Comparison of ENCODE assay signal across 27 cellular contexts in the genomic region with DNA sequence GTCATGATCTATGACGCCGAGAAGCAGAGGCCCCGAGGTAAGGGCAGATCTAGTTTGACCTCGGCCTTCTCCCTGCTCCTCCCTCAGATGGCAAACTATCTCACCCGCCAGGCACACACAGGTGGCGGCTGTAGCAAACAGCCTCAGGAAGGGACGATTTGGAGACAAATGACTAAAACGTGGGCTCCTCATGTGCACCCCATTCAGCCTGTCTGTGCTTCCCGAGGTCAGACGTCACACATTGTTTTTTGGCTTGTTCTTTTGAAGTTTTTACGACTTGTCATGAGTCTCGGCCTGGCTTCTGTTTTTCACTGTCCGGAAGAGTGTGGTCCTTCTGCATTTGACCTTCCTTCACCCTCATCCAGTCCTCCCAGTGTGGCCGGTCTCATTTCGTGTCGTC. TPM values are rescaled to one million over a fixed set of nuclear protein-coding genes. Genes with fewer than 3 reads are reported as not detected.
DNase-seq lines count a peak whose midpoint lies in the region; ATAC-seq, FAIRE-seq and TF ChIP-seq lines count a peak whose summit lies in the region.
"Had no signal": no experiment of that assay in that cellular context is flagged by ENCODE, and none has a peak within 500 bp of the region (broad histone marks: within the 10 kb centered on the region; RNA-seq: fewer than 3 reads in every experiment).

No MANE protein-coding gene starts in this region.

- peak overlapping the region in 1 of 2 experiments; percentile 22; a peak in 1 of 4 replicates for H3K9ac ChIP-seq in K562 (ENCODE audit: insufficient read depth in 1 of 2, low read depth in 2 of 2, low read length in 2 of 2)
- H3K9ac ChIP-seq: GM23248, parathyroid adenoma had no signal

- intact Hi-C loops in CD4-positive, alpha-beta T cell (cut with DNase I, micrococcal nuclease): no loop called here
- intact Hi-C loops in K562 (cut with micrococcal nuclease) (no loop called here), natural killer cell (cut with micrococcal nuclease) (no loop called here)

- in situ Hi-C loops in K562 (cut with MboI): no loop called here

- no peak for TF ChIP-seq CTCF in CD4-positive, alpha-beta T cell (IDR thresholded peaks at IDR 0.05)
- TF ChIP-seq CTCF in K562 (IDR thresholded peaks at IDR 0.05 in 2 of 3, conservative IDR thresholded peaks at IDR 0.05 in 1 of 3; ENCODE audit: insufficient read depth in 2 of 3, low read depth in 1 of 3, low read length in 3 of 3): no peak
- TF ChIP-seq CTCF in nephron (IDR thresholded peaks at IDR 0.05; ENCODE audit: unreplicated experiment in 3 of 3): no peak
- no peak for TF ChIP-seq CTCF in natural killer cell (IDR thresholded peaks at IDR 0.05)

- ATAC-seq in CD4-positive, alpha-beta T cell (ENCODE audit: poor library complexity): no peak
- no peak for ATAC-seq in K562
- no peak for ATAC-seq in natural killer cell
- ATAC-seq: activated T-cell treated with anti-CD3 and anti-CD28 coated beads, Interleukin-2, amount 50 U/mL, for 4 hours; heart right ventricle; left cardiac atrium had no signal

- no peak overlapping the region for H3K4me2 ChIP-seq in K562 (ENCODE audit: insufficient read depth, low read length)

- no peaks in the 10 kb centered on the region for H3K9me3 ChIP-seq in CD4-positive, alpha-beta T cell (ENCODE audit: control insufficient read depth, low read length)
- H3K9me3 ChIP-seq in K562 (replicated peaks; ENCODE audit: control insufficient read depth, insufficient read depth, low read depth, low read length): no peaks in the 10 kb centered on the region
- H3K9me3 ChIP-seq: heart right ventricle had no signal

- H3K4me1 Mint-ChIP-seq in CD4-positive, alpha-beta T cell (ENCODE audit: low read depth): peaks cover 8% of the 10 kb centered on the region
- H3K4me1 Mint-ChIP-seq in nephron (peaks cover 62% of the 10 kb centered on the region), natural killer cell (peaks cover 12 to 15% of the 10 kb centered on the region in 2 donors)

- CTCF ChIA-PET in CD4-positive, alpha-beta T cell (lab: Charles Lee): no interaction called here
- CTCF ChIA-PET in K562 (lab: Yijun Ruan, JAX; ENCODE audit: low intra/inter-chr PET ratio): no interaction called here

- peaks cover 78% of the 10 kb centered on the region for H3K36me3 Mint-ChIP-seq in CD4-positive, alpha-beta T cell (ENCODE audit: low read depth)
- H3K36me3 Mint-ChIP-seq in nephron (ENCODE audit: low read depth): peaks cover 54% of the 10 kb centered on the region
- H3K36me3 Mint-ChIP-seq in natural killer cell: peaks cover 5% of the 10 kb centered on the region

- no peak overlapping the region for H3K4me3 ChIP-seq in K562
- H3K4me3 ChIP-seq: GM23248, heart right ventricle had no signal

- peaks cover 76% of the 10 kb centered on the region for H3K79me2 ChIP-seq in K562 (ENCODE audit: control insufficient read depth, insufficient read depth, low read length)

- no peaks in the 10 kb centered on the region for H3K9me3 Mint-ChIP-seq in CD4-positive, alpha-beta T cell
- H3K9me3 Mint-ChIP-seq in nephron: no peaks in the 10 kb centered on the region
- no peaks in the 10 kb centered on the region for H3K9me3 Mint-ChIP-seq in natural killer cell
- H3K9me3 Mint-ChIP-seq: activated T-cell treated with anti-CD3 and anti-CD28 coated beads, Interleukin-2, amount 50 U/mL, for 4 hours; natural killer cell treated with Interleukin-12 subunit alpha and Interleukin-12 subunit beta and Interleukin-15 and Interleukin-18, amount 100 ng/mL, for 72 hours had no signal

- H3K27me3 Mint-ChIP-seq in CD4-positive, alpha-beta T cell: no peaks in the 10 kb centered on the region
- H3K27me3 Mint-ChIP-seq in nephron (ENCODE audit: low read depth) (no peaks in the 10 kb centered on the region), natural killer cell (ENCODE audit: low read depth in 2 of 2) (no peaks in the 10 kb centered on the region)
- H3K27me3 Mint-ChIP-seq: natural killer cell treated with Interleukin-12 subunit alpha and Interleukin-12 subunit beta and Interleukin-15 and Interleukin-18, amount 100 ng/mL, for 72 hours had no signal

- peaks cover 0 to 48% of the 10 kb centered on the region in 2 experiments; a peak in 2 of 5 replicates for H3K4me1 ChIP-seq in K562 (replicated peaks in 1 of 2; ENCODE audit: control insufficient read depth in 2 of 2, insufficient read depth in 2 of 2, low read length in 2 of 2)
- H3K4me1 ChIP-seq: parathyroid adenoma had no signal

- no TSS peak for BruUV-seq in K562 (replicated peaks; lab: Mats Ljungman, UMichigan)

- TF ChIP-seq EP300 in K562 (IDR thresholded peaks at IDR 0.05; ENCODE audit: low read length): no peak

- H3K9me1 ChIP-seq in K562 (ENCODE audit: control insufficient read depth, insufficient read depth, low read length): peaks cover 6% of the 10 kb centered on the region

- no peak overlapping the region for H3K27ac ChIP-seq in CD4-positive, alpha-beta T cell (ENCODE audit: low read depth, low read length)
- H3K27ac ChIP-seq in K562 (ENCODE audit: extremely low read depth, low read depth, low read length): no peak overlapping the region
- H3K27ac ChIP-seq: C4-2B, GM23248, heart right ventricle, parathyroid adenoma had no signal

- H3K4me3 Mint-ChIP-seq in CD4-positive, alpha-beta T cell: no peak overlapping the region
- H3K4me3 Mint-ChIP-seq in nephron (peak overlapping the region in 1 of 3 experiments; percentile 42), natural killer cell (no peak overlapping the region)
- H3K4me3 Mint-ChIP-seq: activated T-cell treated with anti-CD3 and anti-CD28 coated beads, Interleukin-2, amount 50 U/mL, for 4 hours; natural killer cell treated with Interleukin-12 subunit alpha and Interleukin-12 subunit beta and Interleukin-15 and Interleukin-18, amount 100 ng/mL, for 72 hours had no signal

- FAIRE-seq in K562 (lab: Jason Lieb, UNC): no peak
- FAIRE-seq: bronchial epithelial cell, D721Med, endothelial cell of umbilical vein, TTC549, urothelium cell line had no signal

- no peak for TF ChIP-seq POLR2A in K562 (conservative IDR thresholded peaks at IDR 0.05)

- POLR2A ChIA-PET in CD4-positive, alpha-beta T cell (lab: Charles Lee): no interaction called here
- POLR2A ChIA-PET in K562 (lab: Yijun Ruan, JAX): interaction anchor here (0.7 to 2.4 kb wide), 4 partner anchors 9 to 113 kb away, joined by 3 to 6 read pairs (median 4); no protein-coding TSS in a partner anchor

- no peak for TF ChIP-seq RAD21 in K562 (CRISPR knock-in tag; conservative IDR thresholded peaks at IDR 0.05 in 1 of 2, IDR thresholded peaks at IDR 0.05 in 1 of 2)

- peak overlapping the region; percentile 27 for H3K27ac Mint-ChIP-seq in CD4-positive, alpha-beta T cell
- H3K27ac Mint-ChIP-seq in nephron: peak overlapping the region in 2 of 3 experiments; percentile 60 to 80
- H3K27ac Mint-ChIP-seq in natural killer cell: no peak overlapping the region

- DNase-seq in CD4-positive, alpha-beta T cell: no peak
- no peak for DNase-seq in K562 (ENCODE audit: extremely low read depth in 1 of 4, low spot score in 3 of 4)
- DNase-seq in natural killer cell: no peak
- no peak for DNase-seq in GM19238 (ENCODE audit: insufficient read length, low spot score)
- no peak for DNase-seq in activated effector memory CD4-positive, alpha-beta T cell treated with Interleukin-2 at 50 U/mL for 16 hours
- DNase-seq: activated CD4-positive, alpha-beta T cell treated with anti-CD3 and anti-CD28 coated beads for 1 hour; activated naive CD4-positive, alpha-beta T cell treated with Interleukin-2 at 50 U/mL for 16 hours; activated T-cell treated with anti-CD3 and anti-CD28 coated beads, Interleukin-2, amount 50 U/mL, for 4 hours; amniotic stem cell; cortex of kidney; GM23248; heart right ventricle; left cardiac atrium; NCI-H1092; NCI-H2029; NCI-H226; NCI-H82; SHP77 treated with DMSO at 0.1 percent for 48 hours had no signal

- no peak overlapping the region for H2AFZ ChIP-seq in K562 (ENCODE audit: low read depth, low read length)
- H2AFZ ChIP-seq: GM23248, parathyroid adenoma had no signal

- H3K27me3 ChIP-seq in CD4-positive, alpha-beta T cell (ENCODE audit: control insufficient read depth, insufficient read depth, low read length): no peaks in the 10 kb centered on the region
- no peaks in the 10 kb centered on the region for H3K27me3 ChIP-seq in K562 (ENCODE audit: control insufficient read depth in 2 of 2, insufficient read depth in 2 of 2, low read length in 2 of 2)
- H3K27me3 ChIP-seq: heart right ventricle had no signal

- peaks cover 30% of the 10 kb centered on the region; the same call in 1 of the 2 replicates for H4K20me1 ChIP-seq in K562 (replicated peaks; ENCODE audit: control insufficient read depth, insufficient read depth, low read length)

- peaks cover 98% of the 10 kb centered on the region for H3K36me3 ChIP-seq in K562 (ENCODE audit: control insufficient read depth, insufficient read depth, low read length)

- 84% methylated on average over 15 of the region's 16 CpGs for WGBS in K562 (ENCODE audit: insufficient coverage, low coverage, missing lambda C conversion rate)

RNA-seq across cellular contexts. Expression of gene DAZAP1, which starts 15.0 kb away (rescaled TPM):
- 100 to 1,000 TPM; 128 to 133 TPM for total RNA-seq in CD4-positive, alpha-beta T cell
- total RNA-seq in K562 (2011; cell fraction: chromatin; rRNA removed; ENCODE audit: low replicate concordance): 223 and 289 TPM in 2 replicates
- 105 and 117 TPM in 2 replicates for total RNA-seq in K562 (2011; cell fraction: nucleolus; rRNA removed)
- 149 and 185 TPM in 2 replicates for total RNA-seq in K562 (2011; cell fraction: nucleoplasm; rRNA removed)
- total RNA-seq in K562 (2014; rRNA removed) (222 and 244 TPM in 2 replicates), K562 (2014; rRNA removed; fragmentation: Illumina TruSeq; extraction: Trizol) (77.7 and 78.7 TPM in 2 replicates), K562 (2015; rRNA removed; fragmentation: Illumina TruSeq; extraction: Trizol) (139 and 143 TPM in 2 replicates), K562 (2021) (287 and 289 TPM in 2 replicates), natural killer cell (100 to 1,000 TPM; 166 to 207 (median 170) TPM)
- polyA plus RNA-seq in K562 (2011; rRNA removed) (125 and 155 TPM in 2 replicates), K562 (2014; fragmentation: Illumina TruSeq; extraction: Trizol) (142 and 156 TPM in 2 replicates), K562 (2014; fragmentation: Nextera tagmentation; extraction: Ambion mirVana) (10 to 100 TPM; 10.8 to 13.3 TPM), K562 (2014; rRNA removed) (250 and 266 TPM in 2 replicates)
- 57.6 and 123 TPM in 2 replicates for polyA plus RNA-seq in K562 (2011; cell fraction: cytosol; rRNA removed)
- polyA plus RNA-seq in K562 (2011; cell fraction: nucleus; rRNA removed): 177 and 237 TPM in 2 replicates
- polyA plus RNA-seq in K562 (2012): 116 and 140 TPM in 2 replicates
- 29.7 and 47.1 TPM in 2 replicates for polyA minus RNA-seq in K562 (2011; rRNA and poly(A)+ RNA removed)
- 61.3 and 62.0 TPM in 2 replicates for polyA minus RNA-seq in K562 (2011; cell fraction: cytosol; rRNA and poly(A)+ RNA removed)
- 38.8 and 60.8 TPM in 2 replicates for polyA minus RNA-seq in K562 (2011; cell fraction: nucleus; rRNA and poly(A)+ RNA removed)

RNA-seq across cellular contexts. Expression of gene RPS15, which starts 15.8 kb away (rescaled TPM):
- 1,000 to 10,000 TPM; 2,193 to 2,200 TPM for total RNA-seq in CD4-positive, alpha-beta T cell
- total RNA-seq in K562 (2011; cell fraction: chromatin; rRNA removed; ENCODE audit: low replicate concordance): 72.0 and 238 TPM in 2 replicates
- total RNA-seq in K562 (2011; cell fraction: nucleolus; rRNA removed): 545 and 547 TPM in 2 replicates
- 383 and 585 TPM in 2 replicates for total RNA-seq in K562 (2011; cell fraction: nucleoplasm; rRNA removed)
- 2,649 and 2,867 TPM in 2 replicates for total RNA-seq in K562 (2014; rRNA removed)
- total RNA-seq in K562 (2014; rRNA removed; fragmentation: Illumina TruSeq; extraction: Trizol): 407 and 630 TPM in 2 replicates
- total RNA-seq in K562 (2015; rRNA removed; fragmentation: Illumina TruSeq; extraction: Trizol): 1,267 and 1,272 TPM in 2 replicates
- total RNA-seq in K562 (2021): 2,126 and 2,254 TPM in 2 replicates
- 957 and 1,566 TPM in 2 replicates for polyA plus RNA-seq in K562 (2011; rRNA removed)
- 3,186 and 4,296 TPM in 2 replicates for polyA plus RNA-seq in K562 (2011; cell fraction: cytosol; rRNA removed)
- 907 and 973 TPM in 2 replicates for polyA plus RNA-seq in K562 (2011; cell fraction: nucleus; rRNA removed)
- 2,701 and 2,899 TPM in 2 replicates for polyA plus RNA-seq in K562 (2012)
- 912 and 1,907 TPM in 2 replicates for polyA plus RNA-seq in K562 (2014; fragmentation: Illumina TruSeq; extraction: Trizol)
- polyA plus RNA-seq in K562 (2014; fragmentation: Nextera tagmentation; extraction: Ambion mirVana): 100 to 1,000 TPM; 605 to 818 TPM
- 2,791 and 3,285 TPM in 2 replicates for polyA plus RNA-seq in K562 (2014; rRNA removed)
- 202 and 239 TPM in 2 replicates for polyA minus RNA-seq in K562 (2011; rRNA and poly(A)+ RNA removed)
- 1,242 and 1,610 TPM in 2 replicates for polyA minus RNA-seq in K562 (2011; cell fraction: cytosol; rRNA and poly(A)+ RNA removed)
- 152 and 304 TPM in 2 replicates for polyA minus RNA-seq in K562 (2011; cell fraction: nucleus; rRNA and poly(A)+ RNA removed)
- total RNA-seq in natural killer cell: 100 to 1,000 TPM; 731 to 872 (median 837) TPM

RNA-seq across cellular contexts. Expression of gene GAMT, which starts 21.0 kb away (rescaled TPM):
- total RNA-seq in CD4-positive, alpha-beta T cell: 10 to 100 TPM; 11.0 to 13.0 TPM
- 8.0 and 26.2 TPM in 2 replicates for total RNA-seq in K562 (2011; cell fraction: chromatin; rRNA removed; ENCODE audit: low replicate concordance)
- 17.6 and 18.7 TPM in 2 replicates for total RNA-seq in K562 (2011; cell fraction: nucleolus; rRNA removed)
- 11.9 and 13.9 TPM in 2 replicates for total RNA-seq in K562 (2011; cell fraction: nucleoplasm; rRNA removed)
- total RNA-seq in K562 (2014; rRNA removed) (35.2 and 47.8 TPM in 2 replicates), K562 (2014; rRNA removed; fragmentation: Illumina TruSeq; extraction: Trizol) (6.1 and 11.1 TPM in 2 replicates), K562 (2015; rRNA removed; fragmentation: Illumina TruSeq; extraction: Trizol) (25.9 and 28.7 TPM in 2 replicates), K562 (2021) (35.3 and 37.5 TPM in 2 replicates), natural killer cell (1 to 10 TPM; 5.1 to 7.5 (median 7.1) TPM)
- polyA plus RNA-seq in K562 (2011; rRNA removed) (27.2 and 42.1 TPM in 2 replicates), K562 (2014; fragmentation: Illumina TruSeq; extraction: Trizol) (26.2 and 35.1 TPM in 2 replicates), K562 (2014; fragmentation: Nextera tagmentation; extraction: Ambion mirVana) (1 to 10 TPM; 1.3 to 2.1 TPM), K562 (2014; rRNA removed) (33.3 and 37.8 TPM in 2 replicates)
- 46.5 and 96.1 TPM in 2 replicates for polyA plus RNA-seq in K562 (2011; cell fraction: cytosol; rRNA removed)
- polyA plus RNA-seq in K562 (2011; cell fraction: nucleus; rRNA removed): 23.4 and 27.7 TPM in 2 replicates
- 44.0 and 47.8 TPM in 2 replicates for polyA plus RNA-seq in K562 (2012)
- 8.4 and 12.9 TPM in 2 replicates for polyA minus RNA-seq in K562 (2011; rRNA and poly(A)+ RNA removed)
- polyA minus RNA-seq in K562 (2011; cell fraction: cytosol; rRNA and poly(A)+ RNA removed): 22.1 and 26.4 TPM in 2 replicates
- 6.7 and 7.7 TPM in 2 replicates for polyA minus RNA-seq in K562 (2011; cell fraction: nucleus; rRNA and poly(A)+ RNA removed)

RNA-seq across cellular contexts. Expression of gene APC2, which starts 27.6 kb away (rescaled TPM):
- under 1 TPM; 0.20 to 0.30 TPM for total RNA-seq in CD4-positive, alpha-beta T cell
- total RNA-seq in K562 (2011; cell fraction: chromatin; rRNA removed; ENCODE audit: low replicate concordance): 0.56 and 1.4 TPM in 2 replicates
- total RNA-seq in K562 (2011; cell fraction: nucleolus; rRNA removed): 0.66 and 1.3 TPM in 2 replicates
- 0.44 and 0.53 TPM in 2 replicates for total RNA-seq in K562 (2011; cell fraction: nucleoplasm; rRNA removed)
- total RNA-seq in K562 (2014; rRNA removed) (0.05 and 0.08 TPM in 2 replicates), K562 (2014; rRNA removed; fragmentation: Illumina TruSeq; extraction: Trizol) (0.04 TPM in 1 of 2 replicates, not detected in the other), K562 (2015; rRNA removed; fragmentation: Illumina TruSeq; extraction: Trizol) (0.04 TPM in 1 of 2 replicates, not detected in the other), K562 (2021) (0.27 and 0.40 TPM in 2 replicates), natural killer cell (under 1 TPM; 0.14 to 0.58 (median 0.27) TPM)
- polyA plus RNA-seq in K562 (2011; rRNA removed) (0.01 and 0.06 TPM in 2 replicates), K562 (2014; fragmentation: Illumina TruSeq; extraction: Trizol) (0.01 TPM in 2 replicates), K562 (2014; fragmentation: Nextera tagmentation; extraction: Ambion mirVana) (not detected), K562 (2014; rRNA removed) (0.04 and 0.09 TPM in 2 replicates)
- polyA plus RNA-seq in K562 (2011; cell fraction: cytosol; rRNA removed): 0.03 and 0.04 TPM in 2 replicates
- 0.13 and 0.21 TPM in 2 replicates for polyA plus RNA-seq in K562 (2011; cell fraction: nucleus; rRNA removed)
- 0.43 and 0.48 TPM in 2 replicates for polyA plus RNA-seq in K562 (2012)
- 0.06 and 0.07 TPM in 2 replicates for polyA minus RNA-seq in K562 (2011; rRNA and poly(A)+ RNA removed)
- polyA minus RNA-seq in K562 (2011; cell fraction: cytosol; rRNA and poly(A)+ RNA removed): not detected in 2 replicates
- 0.27 and 0.33 TPM in 2 replicates for polyA minus RNA-seq in K562 (2011; cell fraction: nucleus; rRNA and poly(A)+ RNA removed)

RNA-seq across cellular contexts. Expression of gene NDUFS7, which starts 38.7 kb away (rescaled TPM):
- 10 to 100 TPM; 40.0 to 42.6 TPM for total RNA-seq in CD4-positive, alpha-beta T cell
- 66.7 and 198 TPM in 2 replicates for total RNA-seq in K562 (2011; cell fraction: chromatin; rRNA removed; ENCODE audit: low replicate concordance)
- 157 and 164 TPM in 2 replicates for total RNA-seq in K562 (2011; cell fraction: nucleolus; rRNA removed)
- total RNA-seq in K562 (2011; cell fraction: nucleoplasm; rRNA removed): 136 and 201 TPM in 2 replicates
- 253 and 295 TPM in 2 replicates for total RNA-seq in K562 (2014; rRNA removed)
- 4.9 and 6.0 TPM in 2 replicates for total RNA-seq in K562 (2014; rRNA removed; fragmentation: Illumina TruSeq; extraction: Trizol)
- 108 and 142 TPM in 2 replicates for total RNA-seq in K562 (2015; rRNA removed; fragmentation: Illumina TruSeq; extraction: Trizol)
- total RNA-seq in K562 (2021): 266 and 293 TPM in 2 replicates
- polyA plus RNA-seq in K562 (2011; rRNA removed): 56.7 and 107 TPM in 2 replicates
- 225 and 766 TPM in 2 replicates for polyA plus RNA-seq in K562 (2011; cell fraction: cytosol; rRNA removed)
- 159 and 202 TPM in 2 replicates for polyA plus RNA-seq in K562 (2011; cell fraction: nucleus; rRNA removed)
- polyA plus RNA-seq in K562 (2012): 194 and 288 TPM in 2 replicates
- polyA plus RNA-seq in K562 (2014; fragmentation: Illumina TruSeq; extraction: Trizol): 11.4 and 105 TPM in 2 replicates
- 10 to 100 TPM; 28.2 to 60.6 TPM for polyA plus RNA-seq in K562 (2014; fragmentation: Nextera tagmentation; extraction: Ambion mirVana)
- 271 and 292 TPM in 2 replicates for polyA plus RNA-seq in K562 (2014; rRNA removed)
- polyA minus RNA-seq in K562 (2011; rRNA and poly(A)+ RNA removed): 32.1 and 38.2 TPM in 2 replicates
- polyA minus RNA-seq in K562 (2011; cell fraction: cytosol; rRNA and poly(A)+ RNA removed): 125 and 190 TPM in 2 replicates
- polyA minus RNA-seq in K562 (2011; cell fraction: nucleus; rRNA and poly(A)+ RNA removed): 30.8 and 41.1 TPM in 2 replicates
- total RNA-seq in natural killer cell: 10 to 100 TPM; 60.8 to 67.9 (median 66.6) TPM

Comparison
In these comparisons a context has a peak if more than half of its experiments do, and no peak if none do; other contexts are left out.
1. H3K27ac Mint-ChIP-seq: peak in CD4-positive, alpha-beta T cell (single experiment) and nephron (2 of 3); none in natural killer cell (0 of 2).